ENCODE assay signal across 26 cellular contexts in the genomic region with DNA sequence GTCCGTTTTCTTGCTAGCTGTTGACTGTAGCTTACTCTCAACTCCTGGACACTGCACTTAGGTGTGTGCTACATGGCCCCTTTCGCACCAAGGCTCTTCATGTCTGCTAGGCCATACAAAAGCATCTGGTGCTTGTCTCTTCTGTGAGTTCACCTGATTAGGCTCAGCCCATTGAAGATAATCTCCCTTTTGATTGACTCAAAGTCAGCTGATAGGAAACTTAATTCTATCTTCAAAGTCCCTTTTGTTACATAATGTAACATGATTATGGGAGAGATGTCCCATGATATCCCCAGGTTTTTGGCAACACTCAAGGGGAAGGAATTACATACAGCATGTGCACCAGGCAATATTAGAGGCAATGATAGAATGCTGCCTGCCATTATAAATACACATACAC.
A peak's percentile ranks its signal among the peaks of the same experiment; 100 is the strongest.
DNase-seq lines count a peak whose midpoint lies in the region; ATAC-seq, FAIRE-seq and TF ChIP-seq lines count a peak whose summit lies in the region.
"Had no signal": no experiment of that assay in that cellular context is flagged by ENCODE, and none has a peak within 500 bp of the region (broad histone marks: within the 10 kb centered on the region; RNA-seq: fewer than 3 reads in every experiment).

No MANE protein-coding gene starts in this region.

- no peak overlapping the region for H3K18ac ChIP-seq in IMR-90 (ENCODE audit: low read depth, low read length)

- no peak for DNase-seq in A549 (ENCODE audit: low read depth in 1 of 2, low spot score in 1 of 2)
- DNase-seq in COLO829 (ENCODE audit: low spot score), result peak; percentile 47
- DNase-seq in IMR-90, result no peak
- peak; percentile 61 for DNase-seq in SK-N-DZ (ENCODE audit: low spot score)
- no peak for DNase-seq in MM.1S
- DNase-seq in stimulated activated effector memory CD8-positive, alpha-beta T cell treated with anti-CD3 and anti-CD28 coated beads, Interleukin-12 subunit alpha, Interleukin-12 subunit beta, amount 100 ng/mL, for 72 hours (ENCODE audit: low spot score in 2 of 2), result no peak
- no peak for DNase-seq in activated CD4-positive, alpha-beta T cell treated with anti-CD3 and anti-CD28 coated beads, Interleukin-2, amount 10 ng/mL, durations not matched to agents 7 days and 5 days
- no peak for DNase-seq in mucosa of gallbladder (ENCODE audit: low spot score)
- DNase-seq: 8988T; AML-193; CD4-positive, alpha-beta T cell; CD8-positive, alpha-beta T cell; COR-L47; DMS 273 treated with DMSO at 0.1 percent for 48 hours; DMS153; DMS53; DMS79; DND-41; GF-D8 had no signal

- 0 out of 2 replicates have a peak overlapping the region, but pooled peaks have one; percentile 69 for H3K14ac ChIP-seq in IMR-90 (replicated peaks; ENCODE audit: low read depth, low read length)

- no peaks in the 10 kb centered on the region for H3K79me2 ChIP-seq in MM.1S (ENCODE audit: low read length)

- in situ Hi-C loops in IMR-90 (cut with MboI; ENCODE audit: low sequenced_read_pairs), result no loop called here

- no peak overlapping the region for H4K5ac ChIP-seq in IMR-90 (ENCODE audit: low read depth, low read length)

- peaks cover 13% of the 10 kb centered on the region for H3K9me3 Mint-ChIP-seq in stimulated activated effector memory CD8-positive, alpha-beta T cell treated with anti-CD3 and anti-CD28 coated beads, Interleukin-12 subunit alpha, Interleukin-12 subunit beta, amount 100 ng/mL, for 72 hours
- peaks cover 5% of the 10 kb centered on the region for H3K9me3 Mint-ChIP-seq in activated CD4-positive, alpha-beta T cell treated with anti-CD3 and anti-CD28 coated beads, Interleukin-2, amount 10 ng/mL, durations not matched to agents 7 days and 5 days

- TF ChIP-seq EP300 in A549 (IDR thresholded peaks at IDR 0.05), result no peak

- H3K9me1 ChIP-seq in IMR-90 (ENCODE audit: insufficient read depth, low read length), result no peaks in the 10 kb centered on the region

- no peaks in the 10 kb centered on the region for H3K36me3 Mint-ChIP-seq in stimulated activated effector memory CD8-positive, alpha-beta T cell treated with anti-CD3 and anti-CD28 coated beads, Interleukin-12 subunit alpha, Interleukin-12 subunit beta, amount 100 ng/mL, for 72 hours
- no peaks in the 10 kb centered on the region for H3K36me3 Mint-ChIP-seq in activated CD4-positive, alpha-beta T cell treated with anti-CD3 and anti-CD28 coated beads, Interleukin-2, amount 10 ng/mL, durations not matched to agents 7 days and 5 days (ENCODE audit: low read depth)
- H3K36me3 Mint-ChIP-seq: CD8-positive, alpha-beta T cell had no signal

- CTCF ChIA-PET in A549 (lab: Yijun Ruan, JAX), result interaction anchor here (0.7 kb wide), 1 partner anchor 61 kb away, joined by 3 read pairs; no protein-coding TSS in a partner anchor
- CTCF ChIA-PET in IMR-90 (lab: Yijun Ruan, JAX), result no interaction called here
- CTCF ChIA-PET in activated CD4-positive, alpha-beta T cell treated with anti-CD3 and anti-CD28 coated beads, Interleukin-2, amount 10 ng/mL, durations not matched to agents 7 days and 5 days (lab: Charles Lee), result no interaction called here

- H3K27me3 ChIP-seq in IMR-90 (ENCODE audit: control insufficient read depth, insufficient read depth, low read length) (no peaks in the 10 kb centered on the region; the same call in 1 of the 2 replicates), MM.1S (replicated peaks; ENCODE audit: insufficient read depth, low read length) (no peaks in the 10 kb centered on the region)
- H3K27me3 ChIP-seq: BLaER1 treated with 17β-estradiol and CSF1 and Interleukin-3, amounts not matched to agents 10 nM and 100 nM had no signal

- H2BK5ac ChIP-seq in IMR-90 (ENCODE audit: low read depth, low read length, poor library complexity, severe bottlenecking), result no peak overlapping the region

- no peak for ATAC-seq in A549
- ATAC-seq in IMR-90 (ENCODE audit: low read depth), result no peak
- no peak for ATAC-seq in stimulated activated effector memory CD8-positive, alpha-beta T cell treated with anti-CD3 and anti-CD28 coated beads, Interleukin-12 subunit alpha, Interleukin-12 subunit beta, amount 100 ng/mL, for 72 hours
- ATAC-seq: CD8-positive, alpha-beta T cell had no signal

- dilution Hi-C loops in IMR-90 (cut with HindIII; ENCODE audit: low sequenced_read_pairs, unreplicated experiment), result no loop called here

- intact Hi-C loops in IMR-90 (cut with micrococcal nuclease), result no loop called here

- no peak overlapping the region for H4K8ac ChIP-seq in IMR-90 (ENCODE audit: low read depth in 2 of 2, low read length in 2 of 2)

- H2AFZ ChIP-seq in IMR-90 (replicated peaks; ENCODE audit: low read length, poor library complexity), result no peak overlapping the region
- no peak overlapping the region for H2AFZ ChIP-seq in MM.1S (ENCODE audit: low read length)

- no peaks in the 10 kb centered on the region for H3K79me1 ChIP-seq in IMR-90 (ENCODE audit: low read depth in 1 of 2, low read length in 2 of 2)

- H2BK120ac ChIP-seq in IMR-90 (ENCODE audit: low read depth, low read length), result no peak overlapping the region

- H4K20me1 ChIP-seq in IMR-90 (ENCODE audit: insufficient read depth, low read length) (no peaks in the 10 kb centered on the region), MM.1S (ENCODE audit: insufficient read depth, low read length) (no peaks in the 10 kb centered on the region)
- H4K20me1 ChIP-seq: BLaER1 treated with 17β-estradiol and CSF1 and Interleukin-3, amounts not matched to agents 10 nM and 100 nM had no signal

- no peaks in the 10 kb centered on the region for H3K9me2 ChIP-seq in MM.1S (replicated peaks; ENCODE audit: insufficient read depth, low read length)

- no TSS peak for BruUV-seq in IMR-90 (replicated peaks; lab: Mats Ljungman, UMichigan)

- no peak overlapping the region for H2AK9ac ChIP-seq in IMR-90 (replicated peaks; ENCODE audit: low read depth, low read length, poor library complexity)

- WGBS in A549 (ENCODE audit: missing lambda C conversion rate), result 78% methylated on average over 2 of the region's 2 CpGs
- no CpG with 5 or more reads among the region's 2 CpGs for WGBS in IMR-90 (ENCODE audit: extremely low coverage in 2 of 2, insufficient read length in 1 of 2), 2 experiments

- H3F3A ChIP-seq in MM.1S (ENCODE audit: insufficient read depth, low read length), result peaks cover 12% of the 10 kb centered on the region; the same call in 1 of the 2 replicates

- TF ChIP-seq POLR2A in A549 (IDR thresholded peaks at IDR 0.05; ENCODE audit: low read length), result no peak
- no peak for TF ChIP-seq POLR2A in IMR-90 (IDR thresholded peaks at IDR 0.05; ENCODE audit: low read depth, low read length)

- no peak overlapping the region for H3K4me3 ChIP-seq in A549
- no peak overlapping the region for H3K4me3 ChIP-seq in IMR-90 (ENCODE audit: insufficient read depth, low read depth, low read length)
- H3K4me3 ChIP-seq in MM.1S (ENCODE audit: low read length), result no peak overlapping the region
- H3K4me3 ChIP-seq: BLaER1 treated with 17β-estradiol and CSF1 and Interleukin-3, amounts not matched to agents 10 nM and 100 nM had no signal

- FAIRE-seq in A549 (lab: Jason Lieb, UNC), result peak; percentile 56
- FAIRE-seq: A204.1, G401.6, GM12891, GM19239 had no signal

- no peak for TF ChIP-seq CTCF in A549 (IDR thresholded peaks at IDR 0.05)
- TF ChIP-seq CTCF in IMR-90 (conservative IDR thresholded peaks at IDR 0.05; ENCODE audit: low read depth, low read length), result no peak
- no peak for TF ChIP-seq CTCF in MM.1S (IDR thresholded peaks at IDR 0.05; ENCODE audit: low read length)

- no peak overlapping the region for H3K9ac ChIP-seq in IMR-90 (ENCODE audit: low read depth, low read length)
- H3K9ac ChIP-seq in MM.1S (ENCODE audit: low read length), result no peak overlapping the region
- H3K9ac ChIP-seq: BLaER1 treated with 17β-estradiol and CSF1 and Interleukin-3, amounts not matched to agents 10 nM and 100 nM had no signal

- H3K27ac Mint-ChIP-seq in stimulated activated effector memory CD8-positive, alpha-beta T cell treated with anti-CD3 and anti-CD28 coated beads, Interleukin-12 subunit alpha, Interleukin-12 subunit beta, amount 100 ng/mL, for 72 hours, result no peak overlapping the region
- H3K27ac Mint-ChIP-seq in activated CD4-positive, alpha-beta T cell treated with anti-CD3 and anti-CD28 coated beads, Interleukin-2, amount 10 ng/mL, durations not matched to agents 7 days and 5 days, result no peak overlapping the region
- H3K27ac Mint-ChIP-seq: B cell; CD4-positive, alpha-beta T cell; CD8-positive, alpha-beta T cell had no signal

- no peak overlapping the region for H2BK20ac ChIP-seq in IMR-90 (ENCODE audit: low read depth, low read length)

- H3K4me3 Mint-ChIP-seq in stimulated activated effector memory CD8-positive, alpha-beta T cell treated with anti-CD3 and anti-CD28 coated beads, Interleukin-12 subunit alpha, Interleukin-12 subunit beta, amount 100 ng/mL, for 72 hours, result no peak overlapping the region
- no peak overlapping the region for H3K4me3 Mint-ChIP-seq in activated CD4-positive, alpha-beta T cell treated with anti-CD3 and anti-CD28 coated beads, Interleukin-2, amount 10 ng/mL, durations not matched to agents 7 days and 5 days
- H3K4me3 Mint-ChIP-seq: B cell; CD4-positive, alpha-beta T cell; CD8-positive, alpha-beta T cell had no signal

- H3K27me3 Mint-ChIP-seq in activated CD4-positive, alpha-beta T cell treated with anti-CD3 and anti-CD28 coated beads, Interleukin-2, amount 10 ng/mL, durations not matched to agents 7 days and 5 days, result no peaks in the 10 kb centered on the region
- H3K27me3 Mint-ChIP-seq: B cell; CD4-positive, alpha-beta T cell had no signal

- H3K36me3 ChIP-seq in IMR-90 (ENCODE audit: control insufficient read depth, insufficient read depth, low read length) (no peaks in the 10 kb centered on the region), MM.1S (replicated peaks; ENCODE audit: insufficient read depth, low read length) (no peaks in the 10 kb centered on the region)
- H3K36me3 ChIP-seq: BLaER1 treated with 17β-estradiol and CSF1 and Interleukin-3, amounts not matched to agents 10 nM and 100 nM had no signal

- H3K4ac ChIP-seq in IMR-90 (ENCODE audit: low read depth, low read length), result no peak overlapping the region

- H3K27ac ChIP-seq in A549 (no peak overlapping the region), IMR-90 (ENCODE audit: insufficient read depth, low read length) (no peak overlapping the region), MM.1S (ENCODE audit: low read length) (no peak overlapping the region)
- H3K27ac ChIP-seq: BLaER1 treated with 17β-estradiol and CSF1 and Interleukin-3, amounts not matched to agents 10 nM and 100 nM; C4-2B had no signal

- H2AK5ac ChIP-seq in IMR-90 (ENCODE audit: low read depth, low read length), result no peak overlapping the region

- POLR2A ChIA-PET in A549 (lab: Yijun Ruan, JAX) (no interaction called here), IMR-90 (lab: Charles Lee; ENCODE audit: unreplicated experiment) (no interaction called here)
- POLR2A ChIA-PET in activated CD4-positive, alpha-beta T cell treated with anti-CD3 and anti-CD28 coated beads, Interleukin-2, amount 10 ng/mL, durations not matched to agents 7 days and 5 days (lab: Charles Lee), result no interaction called here

- H3K23ac ChIP-seq in IMR-90 (ENCODE audit: low read depth, low read length), result no peak overlapping the region

- H3K4me2 ChIP-seq in A549, result no peak overlapping the region
- H3K4me2 ChIP-seq in IMR-90 (ENCODE audit: low read depth, low read length), result no peak overlapping the region
- no peak overlapping the region for H3K4me2 ChIP-seq in MM.1S (ENCODE audit: low read depth, low read length)
- H3K4me2 ChIP-seq: BLaER1 treated with 17β-estradiol and CSF1 and Interleukin-3, amounts not matched to agents 10 nM and 100 nM had no signal

- H3K4me1 Mint-ChIP-seq in stimulated activated effector memory CD8-positive, alpha-beta T cell treated with anti-CD3 and anti-CD28 coated beads, Interleukin-12 subunit alpha, Interleukin-12 subunit beta, amount 100 ng/mL, for 72 hours, result no peaks in the 10 kb centered on the region
- H3K4me1 Mint-ChIP-seq in activated CD4-positive, alpha-beta T cell treated with anti-CD3 and anti-CD28 coated beads, Interleukin-2, amount 10 ng/mL, durations not matched to agents 7 days and 5 days, result no peaks in the 10 kb centered on the region
- H3K4me1 Mint-ChIP-seq: B cell had no signal

- H3K9me3 ChIP-seq in A549 (no peaks in the 10 kb centered on the region), IMR-90 (ENCODE audit: control insufficient read depth, insufficient read depth, low read length) (no peaks in the 10 kb centered on the region), MM.1S (replicated peaks; ENCODE audit: insufficient read depth, low read length) (no peaks in the 10 kb centered on the region)
- H3K9me3 ChIP-seq: BLaER1 treated with 17β-estradiol and CSF1 and Interleukin-3, amounts not matched to agents 10 nM and 100 nM had no signal

- H3K4me1 ChIP-seq in A549 (peaks cover 9% of the 10 kb centered on the region), IMR-90 (ENCODE audit: control insufficient read depth, insufficient read depth, low read length) (no peaks in the 10 kb centered on the region), MM.1S (ENCODE audit: low read length) (peaks cover 15% of the 10 kb centered on the region)
- H3K4me1 ChIP-seq: BLaER1 treated with 17β-estradiol and CSF1 and Interleukin-3, amounts not matched to agents 10 nM and 100 nM had no signal

- TF ChIP-seq RAD21 in A549 (conservative IDR thresholded peaks at IDR 0.05 in 1 of 2, IDR thresholded peaks at IDR 0.05 in 1 of 2) (no peak), IMR-90 (IDR thresholded peaks at IDR 0.05; ENCODE audit: low read length) (no peak)

- no peak overlapping the region for H4K91ac ChIP-seq in IMR-90 (ENCODE audit: insufficient read depth, low read depth, low read length)

- H2BK15ac ChIP-seq in IMR-90 (ENCODE audit: low read depth, low read length), result no peak overlapping the region

- H3K56ac ChIP-seq in IMR-90 (ENCODE audit: extremely low read depth, insufficient read depth, low read length), result no peak overlapping the region

Comparison
In these comparisons a context has a peak if more than half of its experiments do, and no peak if none do; other contexts are left out.
1. DNase-seq: peak in COLO829 (single experiment) and SK-N-DZ (single experiment); none in A549 (0 of 2), IMR-90 (single experiment), MM.1S (single experiment), stimulated activated effector memory CD8-positive, alpha-beta T cell treated with anti-CD3 and anti-CD28 coated beads, Interleukin-12 subunit alpha, Interleukin-12 subunit beta, amount 100 ng/mL, for 72 hours (0 of 2), activated CD4-positive, alpha-beta T cell treated with anti-CD3 and anti-CD28 coated beads, Interleukin-2, amount 10 ng/mL, durations not matched to agents 7 days and 5 days (single experiment) and mucosa of gallbladder (single experiment).